Comparison of ENCODE assay signal across 1 cellular context in genomic region chr12:12900786-12901157, GRCh38.
TF ChIP-seq lines count a peak whose summit lies in the region.

No MANE protein-coding gene starts in this region.

TF ChIP-seq in HEK293, 187 proteins besides CTCF, POLR2A, EP300 and RAD21 (continued from another document):
- TF ChIP-seq ZBTB11 (tag by site-specific recombination; conservative IDR thresholded peaks at IDR 0.05; ENCODE audit: low read depth): no peak
- no peak for TF ChIP-seq ZIC2 (tag by site-specific recombination; IDR thresholded peaks at IDR 0.05)
- TF ChIP-seq ZNF488 (tag by site-specific recombination; IDR thresholded peaks at IDR 0.05): no peak
- TF ChIP-seq HIC1 (tag by site-specific recombination; IDR thresholded peaks at IDR 0.05): 0 out of 2 replicates have a peak, but pooled peaks have one; percentile 5
- TF ChIP-seq ZFP41 (tag by site-specific recombination; IDR thresholded peaks at IDR 0.05; ENCODE audit: borderline replicate concordance): no peak
- no peak for TF ChIP-seq PRDM2 (tag by site-specific recombination; IDR thresholded peaks at IDR 0.05; ENCODE audit: borderline replicate concordance)
- no peak for TF ChIP-seq AEBP2 (tag by site-specific recombination; IDR thresholded peaks at IDR 0.05; ENCODE audit: borderline replicate concordance)
- 0 out of 2 replicates have a peak, but pooled peaks have one; percentile 8 for TF ChIP-seq ZEB2 (tag by site-specific recombination; IDR thresholded peaks at IDR 0.05)
- TF ChIP-seq PRDM1 (tag by site-specific recombination; IDR thresholded peaks at IDR 0.05): no peak
- TF ChIP-seq PRDM10 (tag by site-specific recombination; IDR thresholded peaks at IDR 0.05): no peak
- no peak for TF ChIP-seq ZNF18 (tag by site-specific recombination; IDR thresholded peaks at IDR 0.05)
- peak; percentile 87 for TF ChIP-seq SCRT1 (tag by site-specific recombination; IDR thresholded peaks at IDR 0.05; ENCODE audit: borderline replicate concordance)
- TF ChIP-seq ZNF610 (tag by site-specific recombination; IDR thresholded peaks at IDR 0.05; ENCODE audit: borderline replicate concordance): no peak
- TF ChIP-seq ZNF362 (tag by site-specific recombination; IDR thresholded peaks at IDR 0.05): peak; percentile 97
- no peak for TF ChIP-seq ZNF214 (tag by site-specific recombination; IDR thresholded peaks at IDR 0.05; ENCODE audit: borderline replicate concordance)
